ENCODE assay signal across 12 cellular contexts in genomic region chr18:46211816-46212215, GRCh38.
DNase-seq lines count a peak whose midpoint lies in the region; ATAC-seq and TF ChIP-seq lines count a peak whose summit lies in the region.
"Had no signal": no experiment of that assay in that cellular context is flagged by ENCODE, and none has a peak within 500 bp of the region (broad histone marks: within the 10 kb centered on the region; RNA-seq: fewer than 3 reads in every experiment).

No MANE protein-coding gene starts in this region.

- ATAC-seq in GM21381 (IDR thresholded peaks at IDR 0.05; ENCODE audit: unreplicated experiment) = peak; percentile 47
- ATAC-seq: heart right ventricle, Panc1 had no signal

- H3K36me3 Mint-ChIP-seq in T-helper 1 cell treated with Interleukin-12 subunit alpha and Interleukin-12 subunit beta and Interleukin-4 antibody, amounts not matched to agents 30 μg/mL and 1 μg/mL, for 36 hours (ENCODE audit: low read depth) = peaks cover 20% of the 10 kb centered on the region
- H3K36me3 Mint-ChIP-seq in endodermal cell (ENCODE audit: low read depth) = peaks cover 10% of the 10 kb centered on the region

- peaks cover 81% of the 10 kb centered on the region for H4K20me1 ChIP-seq in BLaER1

- H3K9ac ChIP-seq in BLaER1 (no peak overlapping the region), endodermal cell (ENCODE audit: extremely low read depth, low read length, poor library complexity, severe bottlenecking) (no peak overlapping the region)

- H3K27me3 ChIP-seq in BLaER1 (no peaks in the 10 kb centered on the region), endodermal cell (ENCODE audit: control insufficient read depth, insufficient read depth, low read length, poor library complexity, severe bottlenecking) (no peaks in the 10 kb centered on the region)
- H3K27me3 ChIP-seq: heart right ventricle, upper lobe of left lung had no signal

- TF ChIP-seq CTCF in fibroblast of pulmonary artery (IDR thresholded peaks at IDR 0.05; ENCODE audit: low read length, missing control alignments) (no peak), endodermal cell (conservative IDR thresholded peaks at IDR 0.05) (no peak)

- no peaks in the 10 kb centered on the region for H3K9me3 Mint-ChIP-seq in T-helper 1 cell treated with Interleukin-12 subunit alpha and Interleukin-12 subunit beta and Interleukin-4 antibody, amounts not matched to agents 30 μg/mL and 1 μg/mL, for 36 hours
- H3K9me3 Mint-ChIP-seq in endodermal cell = no peaks in the 10 kb centered on the region

- no CpG with 5 or more reads among the region's 1 CpG for WGBS in endodermal cell (ENCODE audit: insufficient coverage in 1 of 2, insufficient read length in 1 of 2), 2 experiments

- no peaks in the 10 kb centered on the region for H3K9me3 ChIP-seq in BLaER1
- H3K9me3 ChIP-seq in endodermal cell (ENCODE audit: control insufficient read depth, low read length) = no peaks in the 10 kb centered on the region
- H3K9me3 ChIP-seq: heart right ventricle, upper lobe of left lung had no signal

- H3K27me3 Mint-ChIP-seq in T-helper 1 cell treated with Interleukin-12 subunit alpha and Interleukin-12 subunit beta and Interleukin-4 antibody, amounts not matched to agents 30 μg/mL and 1 μg/mL, for 36 hours (ENCODE audit: low read depth) = no peaks in the 10 kb centered on the region
- H3K27me3 Mint-ChIP-seq in endodermal cell (ENCODE audit: insufficient read depth) = no peaks in the 10 kb centered on the region

- H3K4me2 ChIP-seq in BLaER1 = peak overlapping the region; percentile 64

- H3K27ac Mint-ChIP-seq in T-helper 1 cell treated with Interleukin-12 subunit alpha and Interleukin-12 subunit beta and Interleukin-4 antibody, amounts not matched to agents 30 μg/mL and 1 μg/mL, for 36 hours = peak overlapping the region; percentile 74
- H3K27ac Mint-ChIP-seq in endodermal cell = no peak overlapping the region

- H3K4me3 ChIP-seq in BLaER1 (no peak overlapping the region), fibroblast of pulmonary artery (replicated peaks; ENCODE audit: low read depth, low read length) (no peak overlapping the region), endodermal cell (ENCODE audit: low read length) (no peak overlapping the region)
- H3K4me3 ChIP-seq: heart right ventricle, upper lobe of left lung had no signal

- peaks cover 27% of the 10 kb centered on the region for H3K4me1 ChIP-seq in BLaER1
- no peaks in the 10 kb centered on the region for H3K4me1 ChIP-seq in endodermal cell (ENCODE audit: control insufficient read depth, insufficient read depth, low read length)

- H3K36me3 ChIP-seq in BLaER1 (peaks cover 25% of the 10 kb centered on the region), endodermal cell (ENCODE audit: control insufficient read depth, insufficient read depth, low read length) (peaks cover 12% of the 10 kb centered on the region)

- H3K27ac ChIP-seq in BLaER1 = no peak overlapping the region
- H3K27ac ChIP-seq in endodermal cell (ENCODE audit: low read depth, low read length) = no peak overlapping the region
- H3K27ac ChIP-seq: heart right ventricle, upper lobe of left lung had no signal

- peak; percentile 55 for DNase-seq in fibroblast of pulmonary artery (ENCODE audit: low read depth)
- DNase-seq in endodermal cell = no peak
- no peak for DNase-seq in cortex of kidney (lab: John Stamatoyannopoulos, UW)
- no peak for DNase-seq in GOT3 (lab: John Stamatoyannopoulos, UW)
- DNase-seq in NCI-H1417 treated with DMSO at 0.1 percent for 48 hours (lab: John Stamatoyannopoulos, UW) = no peak
- DNase-seq: cerebellar nuclear complex, heart right ventricle, upper lobe of left lung had no signal

- H3K4me1 Mint-ChIP-seq in T-helper 1 cell treated with Interleukin-12 subunit alpha and Interleukin-12 subunit beta and Interleukin-4 antibody, amounts not matched to agents 30 μg/mL and 1 μg/mL, for 36 hours (ENCODE audit: low read depth) = peaks cover 50% of the 10 kb centered on the region
- peaks cover 5% of the 10 kb centered on the region for H3K4me1 Mint-ChIP-seq in endodermal cell

- H3K4me3 Mint-ChIP-seq in T-helper 1 cell treated with Interleukin-12 subunit alpha and Interleukin-12 subunit beta and Interleukin-4 antibody, amounts not matched to agents 30 μg/mL and 1 μg/mL, for 36 hours = peak overlapping the region; percentile 33
- no peak overlapping the region for H3K4me3 Mint-ChIP-seq in endodermal cell
